Comparison of ENCODE assay signal across 1 cellular context in genomic region chr1:93179886-93180722, GRCh38.
TF ChIP-seq lines count a peak whose summit lies in the region.

TSS of gene TMED5 (minus strand) at chr1:93180413. CDS start at chr1:93180242, 171 bp downstream.

TF ChIP-seq in HepG2, 621 proteins besides CTCF, POLR2A, EP300 and RAD21 (continued from another document and continues in another):
- TF ChIP-seq NR2F2 (IDR thresholded peaks at IDR 0.05; ENCODE audit: borderline replicate concordance, low read depth) (no peak; the same call in 1 of the 2 replicates), POGK (CRISPR knock-in tag; conservative IDR thresholded peaks at IDR 0.05) (peak; percentile 23; the same call in 1 of the 2 replicates), GTF3A (CRISPR knock-in tag; conservative IDR thresholded peaks at IDR 0.05) (peak; percentile 88; the same call in 1 of the 2 replicates), ARNTL (CRISPR knock-in tag; IDR thresholded peaks at IDR 0.05) (peak; percentile 78; the same call in 1 of the 2 replicates), ZNF556 (CRISPR knock-in tag; IDR thresholded peaks at IDR 0.05; ENCODE audit: borderline replicate concordance) (no peak; the same call in 1 of the 2 replicates), DDIT3 (CRISPR knock-in tag; IDR thresholded peaks at IDR 0.05) (no peak), ZNF282 (IDR thresholded peaks at IDR 0.05; ENCODE audit: partially characterized antibody) (no peak), GLI4 (CRISPR knock-in tag; IDR thresholded peaks at IDR 0.05; ENCODE audit: borderline replicate concordance) (0 out of 2 replicates have a peak, but pooled peaks have one; percentile 23), IKZF4 (CRISPR knock-in tag; IDR thresholded peaks at IDR 0.05; ENCODE audit: borderline replicate concordance, low read depth, not compliant biosample characterization) (no peak), ZNF296 (CRISPR knock-in tag; conservative IDR thresholded peaks at IDR 0.05) (no peak; the same call in 1 of the 2 replicates), KDM4B (CRISPR knock-in tag; IDR thresholded peaks at IDR 0.05) (no peak), MYC (CRISPR knock-in tag; IDR thresholded peaks at IDR 0.05; ENCODE audit: borderline replicate concordance) (peak; percentile 82), ZHX2 (IDR thresholded peaks at IDR 0.05; ENCODE audit: low read depth) (no peak), ZHX2 (CRISPR knock-in tag; IDR thresholded peaks at IDR 0.05; ENCODE audit: borderline replicate concordance) (peak; percentile 67; the same call in 1 of the 2 replicates), GPBP1L1 (CRISPR knock-in tag; IDR thresholded peaks at IDR 0.05) (no peak), NFE2L1 (CRISPR knock-in tag; IDR thresholded peaks at IDR 0.05; ENCODE audit: borderline replicate concordance) (peak; percentile 84), MAZ (IDR thresholded peaks at IDR 0.05; ENCODE audit: borderline replicate concordance, low read depth, low read length) (peak; percentile 91), MAZ (CRISPR knock-in tag; IDR thresholded peaks at IDR 0.05; ENCODE audit: low read depth) (peak; percentile 69), PITX1 (CRISPR knock-in tag; IDR thresholded peaks at IDR 0.05) (no peak; the same call in 1 of the 2 replicates), ZNF704 (CRISPR knock-in tag; IDR thresholded peaks at IDR 0.05; ENCODE audit: borderline replicate concordance) (peak; percentile 78; the same call in 1 of the 2 replicates), SNAPC2 (CRISPR knock-in tag; IDR thresholded peaks at IDR 0.05) (peak; percentile 53; the same call in 1 of the 2 replicates), ZNF451 (CRISPR knock-in tag; IDR thresholded peaks at IDR 0.05) (peak; percentile 89), HOXA9 (CRISPR knock-in tag; IDR thresholded peaks at IDR 0.05; ENCODE audit: borderline replicate concordance) (no peak), ZNF749 (CRISPR knock-in tag; IDR thresholded peaks at IDR 0.05; ENCODE audit: borderline replicate concordance) (peak; percentile 32; the same call in 1 of the 2 replicates), ZNF850 (CRISPR knock-in tag; conservative IDR thresholded peaks at IDR 0.05) (no peak), FLYWCH1 (CRISPR knock-in tag; IDR thresholded peaks at IDR 0.05) (no peak), RARG (CRISPR knock-in tag; IDR thresholded peaks at IDR 0.05; ENCODE audit: low read depth) (peak; percentile 95), NCOA2 (CRISPR knock-in tag; IDR thresholded peaks at IDR 0.05) (peak; percentile 23; the same call in 1 of the 2 replicates), MTA1 (CRISPR knock-in tag; IDR thresholded peaks at IDR 0.05; ENCODE audit: borderline replicate concordance) (peak; percentile 51), ISX (CRISPR knock-in tag; conservative IDR thresholded peaks at IDR 0.05) (peak; percentile 75; the same call in 1 of the 2 replicates), TIGD3 (CRISPR knock-in tag; IDR thresholded peaks at IDR 0.05; ENCODE audit: borderline replicate concordance) (peak; percentile 72; the same call in 1 of the 2 replicates), MTA3 (CRISPR knock-in tag; IDR thresholded peaks at IDR 0.05) (no peak), SNRNP70 (IDR thresholded peaks at IDR 0.05; ENCODE audit: low read depth, low read length) (no peak), RBFOX2 (IDR thresholded peaks at IDR 0.05; ENCODE audit: low read depth, low read length) (peak; percentile 83), TBX3 (IDR thresholded peaks at IDR 0.05; ENCODE audit: borderline replicate concordance) (no peak), ZSCAN25 (CRISPR knock-in tag; IDR thresholded peaks at IDR 0.05) (peak; percentile 17; the same call in 1 of the 2 replicates), KMT2A (CRISPR knock-in tag; IDR thresholded peaks at IDR 0.05) (peak; percentile 82), NR2F6 (IDR thresholded peaks at IDR 0.05) (no peak), NR2F6 (CRISPR knock-in tag; IDR thresholded peaks at IDR 0.05) (no peak; the same call in 1 of the 2 replicates), USF2 (IDR thresholded peaks at IDR 0.05; ENCODE audit: low read depth, low read length) (no peak), USF2 (CRISPR knock-in tag; IDR thresholded peaks at IDR 0.05; ENCODE audit: borderline replicate concordance) (no peak; the same call in 1 of the 2 replicates), REPIN1 (CRISPR knock-in tag; IDR thresholded peaks at IDR 0.05; ENCODE audit: borderline replicate concordance, low read depth) (peak; percentile 20), ATF2 (CRISPR knock-in tag; IDR thresholded peaks at IDR 0.05) (0 out of 2 replicates have a peak, but pooled peaks have one; percentile 20), HOXA3 (CRISPR knock-in tag; IDR thresholded peaks at IDR 0.05) (peak; percentile 71), RXRB (CRISPR knock-in tag; IDR thresholded peaks at IDR 0.05; ENCODE audit: borderline replicate concordance) (peak; percentile 4; the same call in 1 of the 2 replicates), E2F2 (CRISPR knock-in tag; IDR thresholded peaks at IDR 0.05; ENCODE audit: borderline replicate concordance) (peak; percentile 62; the same call in 1 of the 2 replicates)
